Comparison of ENCODE assay signal across 10 cellular contexts in genomic region chr3:101861212-101861977, GRCh38. TPM values are rescaled to one million over a fixed set of nuclear protein-coding genes. Genes with fewer than 3 reads are reported as not detected.
DNase-seq lines count a peak whose midpoint lies in the region; ATAC-seq and TF ChIP-seq lines count a peak whose summit lies in the region.
"Had no signal": no experiment of that assay in that cellular context is flagged by ENCODE, and none has a peak within 500 bp of the region (broad histone marks: within the 10 kb centered on the region; RNA-seq: fewer than 3 reads in every experiment).

No MANE protein-coding gene starts in this region.

- H3K27me3 ChIP-seq in DOHH2 (ENCODE audit: control insufficient read depth, low read length) (no peaks in the 10 kb centered on the region), IMR-90 (ENCODE audit: control insufficient read depth, insufficient read depth, low read length) (no peaks in the 10 kb centered on the region)

- H2AK5ac ChIP-seq in IMR-90 (ENCODE audit: low read depth, low read length), result no peak overlapping the region

- H3K27ac ChIP-seq in DOHH2 (ENCODE audit: low read depth, low read length) (peak overlapping the region; percentile 15), IMR-90 (ENCODE audit: insufficient read depth, low read length) (no peak overlapping the region)

- dilution Hi-C loops in IMR-90 (cut with HindIII; ENCODE audit: low sequenced_read_pairs, unreplicated experiment), result no loop called here

- H3K9me1 ChIP-seq in IMR-90 (ENCODE audit: insufficient read depth, low read length), result peaks cover 6% of the 10 kb centered on the region

- H4K5ac ChIP-seq in IMR-90 (ENCODE audit: low read depth, low read length), result no peak overlapping the region

- H2BK15ac ChIP-seq in IMR-90 (ENCODE audit: low read depth, low read length), result no peak overlapping the region

- H3K56ac ChIP-seq in IMR-90 (ENCODE audit: extremely low read depth, insufficient read depth, low read length), result no peak overlapping the region

- no peak for TF ChIP-seq POLR2A in IMR-90 (IDR thresholded peaks at IDR 0.05; ENCODE audit: low read depth, low read length)

- H3K9me2 ChIP-seq in DOHH2 (replicated peaks; ENCODE audit: control insufficient read depth, low read length), result no peaks in the 10 kb centered on the region

- POLR2A ChIA-PET in IMR-90 (lab: Charles Lee; ENCODE audit: unreplicated experiment), result no interaction called here

- no peak for TF ChIP-seq CTCF in DOHH2 (IDR thresholded peaks at IDR 0.05; ENCODE audit: low read depth, low read length, poor library complexity, severe bottlenecking)
- TF ChIP-seq CTCF in IMR-90 (conservative IDR thresholded peaks at IDR 0.05; ENCODE audit: low read depth, low read length), result no peak
- TF ChIP-seq CTCF in endothelial cell (IDR thresholded peaks at IDR 0.05; ENCODE audit: unreplicated experiment), result no peak

- WGBS in IMR-90 (ENCODE audit: extremely low coverage in 2 of 2, insufficient read length in 1 of 2), 2 experiments, result no CpG with 5 or more reads among the region's 5 CpGs

- ATAC-seq in GM19463 (IDR thresholded peaks at IDR 0.05; ENCODE audit: unreplicated experiment) (peak; percentile 51), IMR-90 (ENCODE audit: low read depth) (peak; percentile 6; the same call in 1 of the 2 replicates)
- ATAC-seq: Panc1 had no signal

- in situ Hi-C loops in IMR-90 (cut with MboI; ENCODE audit: low sequenced_read_pairs), result no loop called here

- no peak overlapping the region for H3K27ac Mint-ChIP-seq in endothelial cell (ENCODE audit: unreplicated experiment)

- peaks cover 55% of the 10 kb centered on the region for H3F3A ChIP-seq in DOHH2 (ENCODE audit: control insufficient read depth, insufficient read depth)

- H2BK20ac ChIP-seq in IMR-90 (ENCODE audit: low read depth, low read length), result no peak overlapping the region

- H3K4me3 ChIP-seq in DOHH2 (ENCODE audit: low read length), result no peak overlapping the region
- no peak overlapping the region for H3K4me3 ChIP-seq in IMR-90 (ENCODE audit: insufficient read depth, low read depth, low read length)

- H3K4me3 Mint-ChIP-seq in endothelial cell (ENCODE audit: unreplicated experiment), result peak overlapping the region; percentile 12

- H3K4ac ChIP-seq in IMR-90 (ENCODE audit: low read depth, low read length), result no peak overlapping the region

- H4K91ac ChIP-seq in IMR-90 (ENCODE audit: insufficient read depth, low read depth, low read length), result no peak overlapping the region

- H2BK120ac ChIP-seq in IMR-90 (ENCODE audit: low read depth, low read length), result no peak overlapping the region

- intact Hi-C loops in IMR-90 (cut with micrococcal nuclease), result no loop called here

- H3K79me1 ChIP-seq in IMR-90 (ENCODE audit: low read depth in 1 of 2, low read length in 2 of 2), result peaks cover 14 to 23% of the 10 kb centered on the region in 2 experiments

- H3K36me3 ChIP-seq in DOHH2 (ENCODE audit: control insufficient read depth, low read length) (peaks cover 58% of the 10 kb centered on the region), IMR-90 (ENCODE audit: control insufficient read depth, insufficient read depth, low read length) (peaks cover 27% of the 10 kb centered on the region)

- H2AFZ ChIP-seq in IMR-90 (replicated peaks; ENCODE audit: low read length, poor library complexity), result no peak overlapping the region

- H3K79me2 ChIP-seq in DOHH2 (ENCODE audit: control insufficient read depth, low read length), result peaks cover 5% of the 10 kb centered on the region

- no peak overlapping the region for H3K14ac ChIP-seq in IMR-90 (replicated peaks; ENCODE audit: low read depth, low read length)

- H2AK9ac ChIP-seq in IMR-90 (replicated peaks; ENCODE audit: low read depth, low read length, poor library complexity), result no peak overlapping the region

- H3K36me3 Mint-ChIP-seq in endothelial cell (ENCODE audit: low read depth, unreplicated experiment), result peaks cover 39% of the 10 kb centered on the region

- no peaks in the 10 kb centered on the region for H3K9me3 ChIP-seq in DOHH2 (ENCODE audit: control insufficient read depth, insufficient read depth, low read length)
- H3K9me3 ChIP-seq in IMR-90 (ENCODE audit: control insufficient read depth, insufficient read depth, low read length), result no peaks in the 10 kb centered on the region

- H2BK5ac ChIP-seq in IMR-90 (ENCODE audit: low read depth, low read length, poor library complexity, severe bottlenecking), result peak overlapping the region; percentile 14

- H4K20me1 ChIP-seq in DOHH2 (ENCODE audit: control insufficient read depth, insufficient read depth, low read depth, low read length) (no peaks in the 10 kb centered on the region), IMR-90 (ENCODE audit: insufficient read depth, low read length) (peaks cover 35% of the 10 kb centered on the region)

- H3K4me2 ChIP-seq in DOHH2 (ENCODE audit: low read length) (no peak overlapping the region), IMR-90 (ENCODE audit: low read depth, low read length) (no peak overlapping the region; the same call in 1 of the 2 replicates)

- H4K8ac ChIP-seq in IMR-90 (ENCODE audit: low read depth in 2 of 2, low read length in 2 of 2), result no peak overlapping the region

- H3K9ac ChIP-seq in IMR-90 (ENCODE audit: low read depth, low read length), result no peak overlapping the region

- CTCF ChIA-PET in IMR-90 (lab: Yijun Ruan, JAX), result interaction anchor here (1.0 kb wide), 1 partner anchor 9 kb away, joined by 4 read pairs; no protein-coding TSS in a partner anchor

- no peak overlapping the region for H3K23ac ChIP-seq in IMR-90 (ENCODE audit: low read depth, low read length)

- no peak overlapping the region for H3K18ac ChIP-seq in IMR-90 (ENCODE audit: low read depth, low read length)

- no peaks in the 10 kb centered on the region for H3K4me1 Mint-ChIP-seq in endothelial cell (ENCODE audit: unreplicated experiment)

- H3K27me3 Mint-ChIP-seq in endothelial cell (ENCODE audit: unreplicated experiment), result no peaks in the 10 kb centered on the region

- DNase-seq in IMR-90 (peak; percentile 56), endothelial cell (ENCODE audit: low spot score) (no peak), NCI-H1048 (lab: John Stamatoyannopoulos, UW) (no peak), NCI-H1694 treated with DMSO at 0.1 percent for 48 hours (lab: John Stamatoyannopoulos, UW) (no peak), activated gamma-delta T cell (lab: John Stamatoyannopoulos, UW) (no peak), DMS79 (lab: John Stamatoyannopoulos, UW) (no peak)
- DNase-seq: GOT3 had no signal

- H3K4me1 ChIP-seq in DOHH2 (ENCODE audit: control insufficient read depth, low read length) (peaks cover 47% of the 10 kb centered on the region), IMR-90 (ENCODE audit: control insufficient read depth, insufficient read depth, low read length) (peaks cover 6% of the 10 kb centered on the region)

- BruUV-seq in IMR-90 (replicated peaks; lab: Mats Ljungman, UMichigan), result no TSS peak

- no peak for TF ChIP-seq RAD21 in IMR-90 (IDR thresholded peaks at IDR 0.05; ENCODE audit: low read length)

- no peaks in the 10 kb centered on the region for H3K9me3 Mint-ChIP-seq in endothelial cell (ENCODE audit: unreplicated experiment)

TF ChIP-seq in IMR-90, 13 proteins besides CTCF, POLR2A, EP300 and RAD21:
- no peak for TF ChIP-seq FOS (IDR thresholded peaks at IDR 0.05; ENCODE audit: low read depth, low read length)
- TF ChIP-seq USF2 (IDR thresholded peaks at IDR 0.05; ENCODE audit: low read depth, low read length), result no peak
- no peak for TF ChIP-seq CHD1 (IDR thresholded peaks at IDR 0.05; ENCODE audit: low read depth, low read length)
- no peak for TF ChIP-seq RCOR1 (IDR thresholded peaks at IDR 0.05; ENCODE audit: insufficient replicate concordance, low read length)
- TF ChIP-seq MXI1 (IDR thresholded peaks at IDR 0.05; ENCODE audit: borderline replicate concordance, low read depth, low read length), result no peak
- TF ChIP-seq BHLHE40 (IDR thresholded peaks at IDR 0.05; ENCODE audit: low read depth, low read length), result no peak
- no peak for TF ChIP-seq CEBPB (IDR thresholded peaks at IDR 0.05; ENCODE audit: low read depth, low read length)
- TF ChIP-seq SMC3 (IDR thresholded peaks at IDR 0.05; ENCODE audit: low read depth, low read length), result no peak
- no peak for TF ChIP-seq RFX5 (IDR thresholded peaks at IDR 0.05; ENCODE audit: low read depth, low read length)
- TF ChIP-seq MAZ (IDR thresholded peaks at IDR 0.05; ENCODE audit: borderline replicate concordance, low read depth, low read length), result no peak
- TF ChIP-seq ELK1 (IDR thresholded peaks at IDR 0.05; ENCODE audit: borderline replicate concordance, low read depth, low read length), result no peak
- no peak for TF ChIP-seq MAFK (IDR thresholded peaks at IDR 0.05; ENCODE audit: low read depth, low read length)
- no peak for TF ChIP-seq NFE2L2 (IDR thresholded peaks at IDR 0.05; ENCODE audit: low read depth, low read length)

RNA-seq across cellular contexts. Expression of gene NFKBIZ, which starts 12.1 kb away (rescaled TPM):
- total RNA-seq in IMR-90 (2012; rRNA removed) (35.0 and 43.0 TPM in 2 replicates), endothelial cell (ENCODE audit: unreplicated experiment) (20.5 TPM)
- 40.9 and 56.2 TPM in 2 replicates for polyA plus RNA-seq in IMR-90 (2012; rRNA removed)
- polyA plus RNA-seq in IMR-90 (2012; cell fraction: cytosol; rRNA removed), result 42.6 and 52.3 TPM in 2 replicates
- polyA plus RNA-seq in IMR-90 (2012; cell fraction: nucleus; rRNA removed; ENCODE audit: low replicate concordance), result 482 and 691 TPM in 2 replicates
